ENCODE assay signal across 8 cellular contexts in the genomic region with DNA sequence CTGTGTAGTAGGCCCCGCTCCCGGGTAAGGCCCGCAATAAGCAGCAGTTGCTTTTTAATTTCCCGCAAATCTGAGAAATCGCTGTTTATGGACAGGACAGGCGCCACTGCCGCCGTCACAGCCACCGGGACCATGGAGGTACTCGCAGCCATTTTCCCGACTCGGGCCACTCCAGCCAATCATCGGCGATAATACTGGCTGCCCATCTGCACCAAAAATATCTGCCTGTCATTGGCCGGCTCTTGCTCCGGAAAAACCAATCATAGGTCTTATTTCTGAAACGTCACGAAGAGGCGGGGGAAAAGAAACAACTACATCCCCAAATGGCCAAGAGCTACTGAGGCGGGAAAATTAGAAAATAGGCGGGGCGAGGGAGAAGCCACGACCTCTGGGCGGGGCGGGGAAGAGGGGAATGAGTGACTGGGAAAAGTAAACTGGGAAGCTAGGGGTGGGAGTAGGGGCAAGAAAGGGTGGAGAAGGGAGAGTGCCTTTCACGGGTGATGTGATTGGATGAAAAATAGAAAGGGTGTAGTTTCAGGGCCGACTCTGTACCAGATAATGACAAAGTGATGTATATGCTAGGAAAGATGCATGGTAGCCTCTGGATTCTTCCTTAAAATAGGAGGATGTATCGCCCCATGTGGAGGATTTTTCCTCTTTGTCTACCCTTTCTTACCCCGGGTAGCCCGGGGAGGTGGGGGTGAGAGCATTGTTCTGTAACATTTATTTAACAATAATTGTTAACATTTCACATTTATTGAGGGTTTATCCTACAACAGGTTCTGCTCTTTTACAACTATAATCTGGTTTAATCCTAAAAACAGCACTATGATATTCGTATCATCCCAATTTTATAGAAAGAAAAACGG. TPM values are rescaled to one million over a fixed set of nuclear protein-coding genes. Genes with fewer than 3 reads are reported as not detected.
DNase-seq lines count a peak whose midpoint lies in the region; ATAC-seq and TF ChIP-seq lines count a peak whose summit lies in the region.

A gene with protein sequence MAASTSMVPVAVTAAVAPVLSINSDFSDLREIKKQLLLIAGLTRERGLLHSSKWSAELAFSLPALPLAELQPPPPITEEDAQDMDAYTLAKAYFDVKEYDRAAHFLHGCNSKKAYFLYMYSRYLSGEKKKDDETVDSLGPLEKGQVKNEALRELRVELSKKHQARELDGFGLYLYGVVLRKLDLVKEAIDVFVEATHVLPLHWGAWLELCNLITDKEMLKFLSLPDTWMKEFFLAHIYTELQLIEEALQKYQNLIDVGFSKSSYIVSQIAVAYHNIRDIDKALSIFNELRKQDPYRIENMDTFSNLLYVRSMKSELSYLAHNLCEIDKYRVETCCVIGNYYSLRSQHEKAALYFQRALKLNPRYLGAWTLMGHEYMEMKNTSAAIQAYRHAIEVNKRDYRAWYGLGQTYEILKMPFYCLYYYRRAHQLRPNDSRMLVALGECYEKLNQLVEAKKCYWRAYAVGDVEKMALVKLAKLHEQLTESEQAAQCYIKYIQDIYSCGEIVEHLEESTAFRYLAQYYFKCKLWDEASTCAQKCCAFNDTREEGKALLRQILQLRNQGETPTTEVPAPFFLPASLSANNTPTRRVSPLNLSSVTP (minus strand): TSS at position 163 of the 869 bp plus-strand sequence. CDS start 11 bp downstream, at position 152.

- H3K27me3 Mint-ChIP-seq in activated B cell treated with CpG ODN at 0.5 μM for 24 hours (no peaks in the 10 kb centered on the region), immature natural killer cell (ENCODE audit: low read depth in 3 of 3) (peaks cover 3 to 9% (median 6%) of the 10 kb centered on the region in 3 donors)

- H3K9me3 Mint-ChIP-seq in activated B cell treated with CpG ODN at 0.5 μM for 24 hours (no peaks in the 10 kb centered on the region), immature natural killer cell (no peaks in the 10 kb centered on the region)

- TF ChIP-seq CTCF in activated B cell treated with CpG ODN at 0.5 μM for 24 hours (IDR thresholded peaks at IDR 0.05): no peak

- H3K36me3 Mint-ChIP-seq in activated B cell treated with CpG ODN at 0.5 μM for 24 hours (ENCODE audit: low read depth) (peaks cover 14% of the 10 kb centered on the region), immature natural killer cell (no peaks in the 10 kb centered on the region)

- CTCF ChIA-PET in activated B cell treated with CpG ODN at 0.5 μM for 24 hours (lab: Charles Lee): interaction anchor here (1.2 kb wide), 2 partner anchors 19 to 140 kb away, joined by 3 to 6 read pairs; no protein-coding TSS in a partner anchor

- in situ Hi-C loops in GM18951 (cut with MboI; ENCODE audit: low sequenced_read_pairs, unreplicated experiment): no loop called here

- POLR2A ChIA-PET in activated B cell treated with CpG ODN at 0.5 μM for 24 hours (lab: Charles Lee): interaction anchor here (0.6 to 2.7 kb wide), 14 partner anchors 9 to 528 kb away, joined by 3 to 15 read pairs (median 6); a partner anchor contains a TSS

- ATAC-seq in HG03196 (IDR thresholded peaks at IDR 0.05; ENCODE audit: unreplicated experiment) (peak; percentile 95), activated B cell treated with CpG ODN at 0.5 μM for 24 hours (ENCODE audit: low read depth) (peak; percentile 96)

- H3K27ac ChIP-seq in caudate nucleus (ENCODE audit: low read depth, low read length): peak within 1 kb of the TSS; percentile 9

- H3K4me1 Mint-ChIP-seq in activated B cell treated with CpG ODN at 0.5 μM for 24 hours (peaks cover 27% of the 10 kb centered on the region), immature natural killer cell (peaks cover 22 to 30% of the 10 kb centered on the region in 2 donors)

- peak within 1 kb of the TSS; percentile 99 for H3K4me3 Mint-ChIP-seq in activated B cell treated with CpG ODN at 0.5 μM for 24 hours
- peak within 1 kb of the TSS; percentile 95 to 100 (median 99) for H3K4me3 Mint-ChIP-seq in immature natural killer cell

- H3K27ac Mint-ChIP-seq in activated B cell treated with CpG ODN at 0.5 μM for 24 hours (peak within 1 kb of the TSS; percentile 93), immature natural killer cell (peak within 1 kb of the TSS; percentile 93 to 99 (median 96))

- intact Hi-C loops in activated B cell treated with CpG ODN at 0.5 μM for 24 hours (cut with micrococcal nuclease): loop anchor here (1.0 to 10.0 kb wide), 5 partner anchors 35 to 541 kb away; a partner anchor contains a TSS

- peak; percentile 84 for TF ChIP-seq POLR2A in GM18951 (IDR thresholded peaks at IDR 0.05; ENCODE audit: extremely low read depth, insufficient read depth, insufficient read length)

- DNase-seq in AG08395 (ENCODE audit: low spot score) (peak; percentile 100), NCI-H345 (lab: John Stamatoyannopoulos, UW) (peak; percentile 99), activated B cell treated with CpG ODN at 0.5 μM for 24 hours (peak; percentile 67), caudate nucleus (lab: John Stamatoyannopoulos, UW) (peak; percentile 41 to 98 (median 88)), immature natural killer cell (peak; percentile 93 to 94 (median 93)), smooth muscle cell of the brain vasculature (ENCODE audit: low read depth, low spot score) (peak; percentile 96)

RNA-seq across cellular contexts. Expression of the gene that starts here (rescaled TPM):
- total RNA-seq in activated B cell treated with CpG ODN at 0.5 μM for 24 hours: 31.9 and 35.0 TPM in 2 replicates
- polyA plus RNA-seq in immature natural killer cell: 10 to 100 TPM; 15.3 to 28.2 (median 23.6) TPM

Comparison
In these comparisons a context has a peak if more than half of its experiments do, and no peak if none do; other contexts are left out.
1. Peak in every context shown above with its lines: DNase-seq, ATAC-seq and H3K27ac ChIP-seq.